8 cellular contexts compared by ENCODE assay signal in genomic region chr6:33586108-33586640, GRCh38. TPM values are rescaled to one million over a fixed set of nuclear protein-coding genes. Genes with fewer than 3 reads are reported as not detected.
DNase-seq lines count a peak whose midpoint lies in the region; ATAC-seq, FAIRE-seq and TF ChIP-seq lines count a peak whose summit lies in the region.

No MANE protein-coding gene starts in this region.

- TF ChIP-seq CTCF in PC-9 (conservative IDR thresholded peaks at IDR 0.05), result no peak

- no peaks in the 10 kb centered on the region for H3K9me3 ChIP-seq in PC-9 (ENCODE audit: insufficient read depth, low read depth)

- H3K4me3 ChIP-seq in PC-9, result no peak overlapping the region

- H3K4me2 ChIP-seq in PC-9, result peak overlapping the region; percentile 26; the same call in 1 of the 2 replicates

- peak overlapping the region; percentile 59 for H3K27ac Mint-ChIP-seq in activated naive CD4-positive, alpha-beta T cell treated with anti-CD3 and anti-CD28 coated beads for 36 hours
- H3K27ac Mint-ChIP-seq in stimulated activated naive CD8-positive, alpha-beta T cell treated with anti-CD3 and anti-CD28 coated beads, Interleukin-15, Interleukin-2, amounts not matched to agents 100 ng/mL and 50 ng/mL, for 24 hours, result peak overlapping the region; percentile 81

- POLR2A ChIA-PET in PC-9 (lab: Charles Lee; ENCODE audit: unreplicated experiment), result interaction anchor here (0.6 kb wide), 2 partner anchors 44 to 81 kb away, joined by 4 read pairs; no protein-coding TSS in a partner anchor

- no peaks in the 10 kb centered on the region for H3K27me3 ChIP-seq in PC-9 (ENCODE audit: insufficient read depth, low read depth)

- H3K4me1 Mint-ChIP-seq in activated naive CD4-positive, alpha-beta T cell treated with anti-CD3 and anti-CD28 coated beads for 36 hours (ENCODE audit: low read depth), result peaks cover 24% of the 10 kb centered on the region
- H3K4me1 Mint-ChIP-seq in stimulated activated naive CD8-positive, alpha-beta T cell treated with anti-CD3 and anti-CD28 coated beads, Interleukin-15, Interleukin-2, amounts not matched to agents 100 ng/mL and 50 ng/mL, for 24 hours (ENCODE audit: low read depth), result peaks cover 38% of the 10 kb centered on the region

- H2AFZ ChIP-seq in PC-9, result no peak overlapping the region

- CTCF ChIA-PET in activated naive CD4-positive, alpha-beta T cell treated with anti-CD3 and anti-CD28 coated beads for 36 hours (lab: Charles Lee), result interaction anchor here (0.9 to 4.3 kb wide), 17 partner anchors 11 to 157 kb away, joined by 3 to 46 read pairs (median 5); partner anchors contain the start of genes ITPR3 and UQCC2
- CTCF ChIA-PET in PC-9 (lab: Charles Lee), result interaction anchor here (0.9 kb wide), 1 partner anchor 114 kb away, joined by 4 read pairs; no protein-coding TSS in a partner anchor

- no peak overlapping the region for H3K27ac ChIP-seq in PC-9

- no peaks in the 10 kb centered on the region for H3K9me3 Mint-ChIP-seq in activated naive CD4-positive, alpha-beta T cell treated with anti-CD3 and anti-CD28 coated beads for 36 hours
- no peaks in the 10 kb centered on the region for H3K9me3 Mint-ChIP-seq in stimulated activated naive CD8-positive, alpha-beta T cell treated with anti-CD3 and anti-CD28 coated beads, Interleukin-15, Interleukin-2, amounts not matched to agents 100 ng/mL and 50 ng/mL, for 24 hours

- no peaks in the 10 kb centered on the region for H3K27me3 Mint-ChIP-seq in activated naive CD4-positive, alpha-beta T cell treated with anti-CD3 and anti-CD28 coated beads for 36 hours (ENCODE audit: low read depth)
- no peaks in the 10 kb centered on the region for H3K27me3 Mint-ChIP-seq in stimulated activated naive CD8-positive, alpha-beta T cell treated with anti-CD3 and anti-CD28 coated beads, Interleukin-15, Interleukin-2, amounts not matched to agents 100 ng/mL and 50 ng/mL, for 24 hours

- H3K4me1 ChIP-seq in PC-9 (replicated peaks; ENCODE audit: insufficient read depth), result peaks cover 24% of the 10 kb centered on the region

- no TSS peak for BruUV-seq in PC-9 (replicated peaks; lab: Mats Ljungman, UMichigan)

- FAIRE-seq in HTR-8/SVneo (lab: Jason Lieb, UNC), result no peak

- H3K4me3 Mint-ChIP-seq in activated naive CD4-positive, alpha-beta T cell treated with anti-CD3 and anti-CD28 coated beads for 36 hours, result peak overlapping the region; percentile 66
- peak overlapping the region; percentile 63 for H3K4me3 Mint-ChIP-seq in stimulated activated naive CD8-positive, alpha-beta T cell treated with anti-CD3 and anti-CD28 coated beads, Interleukin-15, Interleukin-2, amounts not matched to agents 100 ng/mL and 50 ng/mL, for 24 hours

- H3K79me2 ChIP-seq in PC-9 (ENCODE audit: low read depth), result no peaks in the 10 kb centered on the region

- intact Hi-C loops in activated naive CD4-positive, alpha-beta T cell treated with anti-CD3 and anti-CD28 coated beads for 36 hours (cut with micrococcal nuclease), result loop anchor here (1.0 kb wide), 1 partner anchor 176 kb away; no protein-coding TSS in a partner anchor
- intact Hi-C loops in PC-9 (cut with micrococcal nuclease; ENCODE audit: unreplicated experiment), result no loop called here

- DNase-seq in activated naive CD4-positive, alpha-beta T cell treated with anti-CD3 and anti-CD28 coated beads for 36 hours, result no peak
- DNase-seq in activated naive CD4-positive, alpha-beta T cell (lab: John Stamatoyannopoulos, UW), result no peak
- DNase-seq in PC-9 (no peak), epidermal melanocyte (ENCODE audit: insufficient read length, low spot score) (peak; percentile 13), anterior cingulate cortex (lab: John Stamatoyannopoulos, UW) (no peak), HTR-8/SVneo (ENCODE audit: insufficient read length, low spot score) (no peak)

- no peaks in the 10 kb centered on the region for H3K36me3 ChIP-seq in PC-9 (ENCODE audit: low read depth)

- no peaks in the 10 kb centered on the region for H4K20me1 ChIP-seq in PC-9 (ENCODE audit: insufficient read depth)

- H3K9me2 ChIP-seq in PC-9 (ENCODE audit: insufficient read depth), result no peaks in the 10 kb centered on the region

- H3F3A ChIP-seq in PC-9 (ENCODE audit: insufficient read depth, low read depth), result peaks cover 18% of the 10 kb centered on the region

- no peak for ATAC-seq in GM19395 (IDR thresholded peaks at IDR 0.05; ENCODE audit: unreplicated experiment)

- H3K36me3 Mint-ChIP-seq in activated naive CD4-positive, alpha-beta T cell treated with anti-CD3 and anti-CD28 coated beads for 36 hours (ENCODE audit: low read depth), result no peaks in the 10 kb centered on the region
- H3K36me3 Mint-ChIP-seq in stimulated activated naive CD8-positive, alpha-beta T cell treated with anti-CD3 and anti-CD28 coated beads, Interleukin-15, Interleukin-2, amounts not matched to agents 100 ng/mL and 50 ng/mL, for 24 hours (ENCODE audit: low read depth), result no peaks in the 10 kb centered on the region

RNA-seq across cellular contexts. Expression of gene BAK1, which starts 6.1 kb away (rescaled TPM):
- 10 to 100 TPM; 38.3 to 41.1 TPM for total RNA-seq in activated naive CD4-positive, alpha-beta T cell treated with anti-CD3 and anti-CD28 coated beads for 36 hours
- total RNA-seq in PC-9 (2021), result 24.6 and 28.4 TPM in 2 replicates

RNA-seq across cellular contexts. Expression of gene ITPR3, which starts 34.9 kb away (rescaled TPM):
- 10 to 100 TPM; 34.8 to 35.1 TPM for total RNA-seq in activated naive CD4-positive, alpha-beta T cell treated with anti-CD3 and anti-CD28 coated beads for 36 hours
- 78.3 and 86.9 TPM in 2 replicates for total RNA-seq in PC-9 (2021)
